15 cellular contexts compared by ENCODE assay signal in the genomic region with DNA sequence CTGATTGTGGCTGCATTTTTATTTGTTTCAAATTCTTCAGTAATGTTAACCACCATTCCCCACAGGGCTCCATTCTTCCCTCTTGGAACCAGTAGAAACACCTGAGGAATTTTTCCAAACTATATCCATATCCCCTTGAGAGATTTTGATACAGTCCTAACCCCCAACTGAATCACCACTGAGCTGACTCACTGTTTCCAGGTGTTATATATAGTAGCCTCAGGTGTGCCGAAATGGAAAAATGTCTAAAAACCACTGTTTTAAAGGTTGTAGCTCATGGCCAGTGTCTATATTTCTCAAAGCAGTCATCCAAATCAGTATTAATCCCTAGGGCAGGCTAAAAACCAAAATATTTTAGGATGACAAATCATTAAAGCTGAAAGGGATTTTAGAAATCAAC.
DNase-seq lines count a peak whose midpoint lies in the region; ATAC-seq, FAIRE-seq and TF ChIP-seq lines count a peak whose summit lies in the region.
"Had no signal": no experiment of that assay in that cellular context is flagged by ENCODE, and none has a peak within 500 bp of the region (broad histone marks: within the 10 kb centered on the region; RNA-seq: fewer than 3 reads in every experiment).

No MANE protein-coding gene starts in this region.

- in situ Hi-C loops in K562 (cut with MboI): no loop called here

- peak overlapping the region; percentile 48 for H3K4me3 Mint-ChIP-seq in natural killer cell treated with Interleukin-12 subunit alpha and Interleukin-12 subunit beta and Interleukin-15 and Interleukin-18, amount 100 ng/mL, for 72 hours

- H3K4me3 ChIP-seq in NB4 (ENCODE audit: low read depth, low read length) (peak overlapping the region; percentile 5), K562 (no peak overlapping the region)
- H3K4me3 ChIP-seq: spleen, stomach had no signal

- H4K20me1 ChIP-seq in K562 (replicated peaks; ENCODE audit: control insufficient read depth, insufficient read depth, low read length): no peaks in the 10 kb centered on the region

- no peak for DNase-seq in GM12891 (ENCODE audit: insufficient read length, low spot score)
- DNase-seq in NB4 (ENCODE audit: low read depth): no peak
- no peak for DNase-seq in K562 (ENCODE audit: extremely low read depth in 1 of 4, low spot score in 3 of 4)
- no peak for DNase-seq in natural killer cell treated with Interleukin-12 subunit alpha and Interleukin-12 subunit beta and Interleukin-15 and Interleukin-18, amount 100 ng/mL, for 72 hours (ENCODE audit: low spot score)
- no peak for DNase-seq in NOMO-1 (lab: John Stamatoyannopoulos, UW; ENCODE audit: unreplicated experiment in 2 of 2)
- no peak for DNase-seq in NCI-H774 (lab: John Stamatoyannopoulos, UW)
- DNase-seq: activated CD8-positive, alpha-beta memory T cell treated with anti-CD3 and anti-CD28 coated beads for 24 hours; Calu3; NCI-H1694 treated with DMSO at 0.1 percent for 48 hours; NCI-H446; posterior cingulate gyrus; spleen; stomach had no signal

- no peaks in the 10 kb centered on the region for H3K9me1 ChIP-seq in K562 (ENCODE audit: control insufficient read depth, insufficient read depth, low read length)

- no peak for TF ChIP-seq CTCF in NB4 (IDR thresholded peaks at IDR 0.05; ENCODE audit: low read depth, low read length)
- TF ChIP-seq CTCF in K562 (IDR thresholded peaks at IDR 0.05 in 2 of 3, conservative IDR thresholded peaks at IDR 0.05 in 1 of 3; ENCODE audit: insufficient read depth in 2 of 3, low read depth in 1 of 3, low read length in 3 of 3): no peak

- H3K27me3 ChIP-seq in K562 (ENCODE audit: control insufficient read depth in 2 of 2, insufficient read depth in 2 of 2, low read length in 2 of 2): no peaks in the 10 kb centered on the region
- H3K27me3 ChIP-seq: spleen, stomach had no signal

- BruUV-seq in K562 (replicated peaks; lab: Mats Ljungman, UMichigan): no TSS peak

- peaks cover 76% of the 10 kb centered on the region for H3K36me3 ChIP-seq in K562 (ENCODE audit: control insufficient read depth, insufficient read depth, low read length)

- intact Hi-C loops in K562 (cut with micrococcal nuclease): loop anchor here (5.0 kb wide), 1 partner anchor 47 kb away; no protein-coding TSS in a partner anchor

- H2AFZ ChIP-seq in K562 (ENCODE audit: low read depth, low read length): no peak overlapping the region

- TF ChIP-seq RAD21 in K562 (CRISPR knock-in tag; conservative IDR thresholded peaks at IDR 0.05 in 1 of 2, IDR thresholded peaks at IDR 0.05 in 1 of 2): no peak

- peaks cover 0 to 14% of the 10 kb centered on the region in 2 donors for H3K27me3 Mint-ChIP-seq in natural killer cell treated with Interleukin-12 subunit alpha and Interleukin-12 subunit beta and Interleukin-15 and Interleukin-18, amount 100 ng/mL, for 72 hours

- H3K9ac ChIP-seq in K562 (ENCODE audit: insufficient read depth in 1 of 2, low read depth in 2 of 2, low read length in 2 of 2): peak overlapping the region in 1 of 2 experiments; percentile 63; a peak in 2 of 4 replicates

- H3K79me2 ChIP-seq in K562 (ENCODE audit: control insufficient read depth, insufficient read depth, low read length): peaks cover 48% of the 10 kb centered on the region

- no peaks in the 10 kb centered on the region for H3K9me3 Mint-ChIP-seq in natural killer cell treated with Interleukin-12 subunit alpha and Interleukin-12 subunit beta and Interleukin-15 and Interleukin-18, amount 100 ng/mL, for 72 hours

- H3K4me1 ChIP-seq in K562 (replicated peaks in 1 of 2; ENCODE audit: control insufficient read depth in 2 of 2, insufficient read depth in 2 of 2, low read length in 2 of 2): peaks cover 0 to 68% of the 10 kb centered on the region in 2 experiments; a peak in 3 of 5 replicates

- no peak for ATAC-seq in K562
- no peak for ATAC-seq in natural killer cell treated with Interleukin-12 subunit alpha and Interleukin-12 subunit beta and Interleukin-15 and Interleukin-18, amount 100 ng/mL, for 72 hours
- ATAC-seq in GM21528 (IDR thresholded peaks at IDR 0.05; ENCODE audit: low FRiP score, unreplicated experiment): no peak
- no peak for ATAC-seq in GM21723 (IDR thresholded peaks at IDR 0.05; ENCODE audit: unreplicated experiment)

- WGBS in K562 (ENCODE audit: insufficient coverage, low coverage, missing lambda C conversion rate): 40% methylated on average over 1 of the region's 1 CpG

- H3K4me1 Mint-ChIP-seq in natural killer cell treated with Interleukin-12 subunit alpha and Interleukin-12 subunit beta and Interleukin-15 and Interleukin-18, amount 100 ng/mL, for 72 hours (ENCODE audit: low read depth in 2 of 2): peaks cover 53 to 59% of the 10 kb centered on the region in 2 donors

- peak; percentile 9 for FAIRE-seq in GM12891 (lab: Jason Lieb, UNC)
- FAIRE-seq in K562 (lab: Jason Lieb, UNC): no peak

- POLR2A ChIA-PET in K562 (lab: Yijun Ruan, JAX): interaction anchor here (0.8 to 1.8 kb wide), 4 partner anchors 10 to 85 kb away, joined by 3 to 5 read pairs (median 4); a partner anchor contains a TSS

- peak overlapping the region; percentile 43 to 70 for H3K27ac Mint-ChIP-seq in natural killer cell treated with Interleukin-12 subunit alpha and Interleukin-12 subunit beta and Interleukin-15 and Interleukin-18, amount 100 ng/mL, for 72 hours

- no peak for TF ChIP-seq EP300 in K562 (IDR thresholded peaks at IDR 0.05; ENCODE audit: low read length)

- CTCF ChIA-PET in K562 (lab: Yijun Ruan, JAX; ENCODE audit: low intra/inter-chr PET ratio): no interaction called here

- peak overlapping the region; percentile 88 for H3K27ac ChIP-seq in K562 (ENCODE audit: extremely low read depth, low read depth, low read length)
- H3K27ac ChIP-seq: stomach had no signal

- peaks cover 22% of the 10 kb centered on the region for H3K36me3 Mint-ChIP-seq in natural killer cell treated with Interleukin-12 subunit alpha and Interleukin-12 subunit beta and Interleukin-15 and Interleukin-18, amount 100 ng/mL, for 72 hours

- H3K9me3 ChIP-seq in K562 (replicated peaks; ENCODE audit: control insufficient read depth, insufficient read depth, low read depth, low read length): no peaks in the 10 kb centered on the region
- H3K9me3 ChIP-seq: spleen, stomach had no signal

- H3K4me2 ChIP-seq in K562 (ENCODE audit: insufficient read depth, low read length): no peak overlapping the region

- TF ChIP-seq POLR2A in GM12891 (IDR thresholded peaks at IDR 0.05; ENCODE audit: low read depth, low read length) (no peak), NB4 (IDR thresholded peaks at IDR 0.05; ENCODE audit: extremely low read depth, insufficient read length) (no peak), K562 (conservative IDR thresholded peaks at IDR 0.05) (no peak)

TF ChIP-seq in GM12891, 5 proteins besides CTCF, POLR2A, EP300 and RAD21:
- TF ChIP-seq PAX5 (IDR thresholded peaks at IDR 0.05; ENCODE audit: insufficient read depth, low read length, severe bottlenecking) (no peak), POU2F2 (IDR thresholded peaks at IDR 0.05; ENCODE audit: low read depth, low read length) (no peak), SPI1 (IDR thresholded peaks at IDR 0.05; ENCODE audit: low read depth, low read length) (no peak), POLR2AphosphoS5 (IDR thresholded peaks at IDR 0.05; ENCODE audit: low read depth, low read length) (no peak), TAF1 (IDR thresholded peaks at IDR 0.05; ENCODE audit: low read depth, low read length) (no peak)

TF ChIP-seq in K562, 482 proteins besides CTCF, POLR2A, EP300 and RAD21:
- TF ChIP-seq ZBED1 (IDR thresholded peaks at IDR 0.05) (no peak), ZNF175 (CRISPR knock-in tag; IDR thresholded peaks at IDR 0.05; ENCODE audit: low read depth) (peak; percentile 5; the same call in 1 of the 2 replicates), CBX1 (IDR thresholded peaks at IDR 0.05; ENCODE audit: low read depth) (no peak), CEBPB (tag; IDR thresholded peaks at IDR 0.05) (no peak), MXI1 (IDR thresholded peaks at IDR 0.05; ENCODE audit: low read depth, low read length) (no peak), DMBX1 (CRISPR knock-in tag; IDR thresholded peaks at IDR 0.05; ENCODE audit: borderline replicate concordance) (0 out of 2 replicates have a peak, but pooled peaks have one; percentile 15), CCNT2 (IDR thresholded peaks at IDR 0.05; ENCODE audit: borderline replicate concordance, extremely low read depth, insufficient read length, low read depth, low read length) (peak; percentile 0), BCOR (IDR thresholded peaks at IDR 0.05) (no peak), RBBP5 (IDR thresholded peaks at IDR 0.05; ENCODE audit: borderline replicate concordance, insufficient read depth, low read length, poor library complexity, severe bottlenecking) (peak; percentile 1)
- TF ChIP-seq, protein P1, sequence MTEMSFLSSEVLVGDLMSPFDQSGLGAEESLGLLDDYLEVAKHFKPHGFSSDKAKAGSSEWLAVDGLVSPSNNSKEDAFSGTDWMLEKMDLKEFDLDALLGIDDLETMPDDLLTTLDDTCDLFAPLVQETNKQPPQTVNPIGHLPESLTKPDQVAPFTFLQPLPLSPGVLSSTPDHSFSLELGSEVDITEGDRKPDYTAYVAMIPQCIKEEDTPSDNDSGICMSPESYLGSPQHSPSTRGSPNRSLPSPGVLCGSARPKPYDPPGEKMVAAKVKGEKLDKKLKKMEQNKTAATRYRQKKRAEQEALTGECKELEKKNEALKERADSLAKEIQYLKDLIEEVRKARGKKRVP (CRISPR knock-in tag; IDR thresholded peaks at IDR 0.05): 0 out of 2 replicates have a peak, but pooled peaks have one; percentile 16
- TF ChIP-seq, protein P2, sequence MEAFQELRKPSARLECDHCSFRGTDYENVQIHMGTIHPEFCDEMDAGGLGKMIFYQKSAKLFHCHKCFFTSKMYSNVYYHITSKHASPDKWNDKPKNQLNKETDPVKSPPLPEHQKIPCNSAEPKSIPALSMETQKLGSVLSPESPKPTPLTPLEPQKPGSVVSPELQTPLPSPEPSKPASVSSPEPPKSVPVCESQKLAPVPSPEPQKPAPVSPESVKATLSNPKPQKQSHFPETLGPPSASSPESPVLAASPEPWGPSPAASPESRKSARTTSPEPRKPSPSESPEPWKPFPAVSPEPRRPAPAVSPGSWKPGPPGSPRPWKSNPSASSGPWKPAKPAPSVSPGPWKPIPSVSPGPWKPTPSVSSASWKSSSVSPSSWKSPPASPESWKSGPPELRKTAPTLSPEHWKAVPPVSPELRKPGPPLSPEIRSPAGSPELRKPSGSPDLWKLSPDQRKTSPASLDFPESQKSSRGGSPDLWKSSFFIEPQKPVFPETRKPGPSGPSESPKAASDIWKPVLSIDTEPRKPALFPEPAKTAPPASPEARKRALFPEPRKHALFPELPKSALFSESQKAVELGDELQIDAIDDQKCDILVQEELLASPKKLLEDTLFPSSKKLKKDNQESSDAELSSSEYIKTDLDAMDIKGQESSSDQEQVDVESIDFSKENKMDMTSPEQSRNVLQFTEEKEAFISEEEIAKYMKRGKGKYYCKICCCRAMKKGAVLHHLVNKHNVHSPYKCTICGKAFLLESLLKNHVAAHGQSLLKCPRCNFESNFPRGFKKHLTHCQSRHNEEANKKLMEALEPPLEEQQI (IDR thresholded peaks at IDR 0.05): no peak
